In the genomic region with DNA sequence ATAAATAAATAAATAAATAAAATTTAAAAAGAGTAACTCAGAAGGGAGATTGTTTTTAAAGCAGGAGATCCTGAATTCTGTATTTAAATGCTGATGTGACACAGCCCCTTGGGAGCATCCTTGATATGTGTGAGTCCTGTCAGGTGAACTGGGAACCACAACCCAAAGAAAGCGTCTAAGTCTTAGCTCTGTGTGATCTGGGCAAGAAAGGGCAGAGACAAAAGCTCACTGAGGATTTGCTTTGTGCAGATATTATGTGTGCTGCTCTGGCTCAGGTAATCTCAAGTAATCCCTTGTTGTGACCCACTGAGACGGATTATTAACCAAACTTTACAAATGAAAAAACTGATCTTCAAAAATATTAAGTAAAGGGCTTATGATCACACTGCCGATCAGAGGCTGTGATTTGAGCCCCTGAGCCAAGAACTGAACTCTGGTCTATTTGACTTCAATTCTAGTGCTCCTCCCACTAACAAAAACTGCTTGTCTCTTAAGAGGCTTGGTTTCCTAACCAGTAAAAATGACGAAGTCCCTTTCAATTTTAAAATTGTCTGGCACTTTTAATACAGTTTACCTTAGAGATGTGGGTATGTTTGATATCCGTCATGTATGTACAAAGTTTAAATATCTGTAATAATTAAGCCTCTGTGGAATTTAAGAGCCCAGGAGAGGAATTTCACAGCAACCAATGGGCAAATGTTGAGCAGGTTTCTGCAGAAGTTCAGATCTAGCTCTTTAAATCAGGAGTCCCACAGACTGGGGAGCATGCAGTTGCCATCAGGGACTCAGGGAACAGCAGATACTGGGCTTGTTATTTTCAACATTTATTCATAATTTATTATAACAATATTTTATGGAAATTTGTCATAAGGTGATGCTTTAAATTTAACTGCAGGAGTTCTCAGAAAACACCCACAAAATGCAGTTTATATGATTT, we compare ENCODE assay signal across 21 cellular contexts.
"Had no signal": no experiment of that assay in that cellular context is flagged by ENCODE, and none has a peak within 500 bp of the region (broad histone marks: within the 10 kb centered on the region; RNA-seq: fewer than 3 reads in every experiment).

No MANE protein-coding gene starts in this region.

- H3K9me3 Mint-ChIP-seq: stimulated activated naive B cell treated with anti-CD40 and anti-IgM and Interleukin-4, amounts not matched to agents 10 μg/mL and 1 μg/mL and 100 μg/mL, for 72 hours had no signal

- H3K36me3 ChIP-seq: brain microvascular endothelial cell, prostate gland had no signal

- H3K27ac ChIP-seq: brain microvascular endothelial cell, esophagus muscularis mucosa, heart right ventricle, left ventricle myocardium inferior, pancreas, prostate gland, tibial nerve had no signal

- DNase-seq: activated CD4-positive, alpha-beta T cell treated with anti-CD3 and anti-CD28 coated beads for 4 hours; activated CD4-positive, alpha-beta T cell treated with anti-CD3 and anti-CD28 coated beads, Interleukin-2, amount 50 U/mL, for 4 hours; activated gamma-delta T cell; activated naive CD4-positive, alpha-beta T cell treated with anti-CD3 and anti-CD28 coated beads, Interleukin-2, amount 10 ng/mL, durations not matched to agents 7 days and 5 days; activated naive CD8-positive, alpha-beta T cell treated with anti-CD3 and anti-CD28 coated beads, Interleukin-2, amount 10 ng/mL, durations not matched to agents 7 days and 5 days; amniotic stem cell; brain microvascular endothelial cell; foreskin melanocyte; heart right ventricle; kidney glomerular epithelial cell; left ventricle myocardium inferior; mammary epithelial cell; pancreas; retina; stimulated activated CD4-positive, alpha-beta T cell treated with anti-CD3 and anti-CD28 coated beads, Interleukin-1b, Interleukin-23, amount 100 ng/mL, for 48 hours; stimulated activated naive B cell treated with anti-CD40 and anti-IgM and Interleukin-4, amounts not matched to agents 10 μg/mL and 1 μg/mL and 100 μg/mL, for 72 hours had no signal

- H3K36me3 Mint-ChIP-seq: activated naive CD4-positive, alpha-beta T cell treated with anti-CD3 and anti-CD28 coated beads, Interleukin-2, amount 10 ng/mL, durations not matched to agents 7 days and 5 days; activated naive CD8-positive, alpha-beta T cell treated with anti-CD3 and anti-CD28 coated beads, Interleukin-2, amount 10 ng/mL, durations not matched to agents 7 days and 5 days had no signal

- H3K4me3 ChIP-seq: esophagus muscularis mucosa, heart right ventricle, left ventricle myocardium inferior, pancreas, prostate gland, smooth muscle cell, tibial nerve had no signal

- H3K4me1 Mint-ChIP-seq: nephron had no signal

- H3K4me1 ChIP-seq: esophagus muscularis mucosa, left ventricle myocardium inferior, pancreas, prostate gland had no signal

- H3K27ac Mint-ChIP-seq: activated naive CD4-positive, alpha-beta T cell treated with anti-CD3 and anti-CD28 coated beads, Interleukin-2, amount 10 ng/mL, durations not matched to agents 7 days and 5 days; activated naive CD8-positive, alpha-beta T cell treated with anti-CD3 and anti-CD28 coated beads, Interleukin-2, amount 10 ng/mL, durations not matched to agents 7 days and 5 days; nephron; stimulated activated naive B cell treated with anti-CD40 and anti-IgM and Interleukin-4, amounts not matched to agents 10 μg/mL and 1 μg/mL and 100 μg/mL, for 72 hours had no signal

- ATAC-seq: heart right ventricle; pancreas; stimulated activated naive B cell treated with anti-CD40 and anti-IgM and Interleukin-4, amounts not matched to agents 10 μg/mL and 1 μg/mL and 100 μg/mL, for 72 hours had no signal

- H3K4me3 Mint-ChIP-seq: activated naive CD4-positive, alpha-beta T cell treated with anti-CD3 and anti-CD28 coated beads, Interleukin-2, amount 10 ng/mL, durations not matched to agents 7 days and 5 days; activated naive CD8-positive, alpha-beta T cell treated with anti-CD3 and anti-CD28 coated beads, Interleukin-2, amount 10 ng/mL, durations not matched to agents 7 days and 5 days; nephron; stimulated activated naive B cell treated with anti-CD40 and anti-IgM and Interleukin-4, amounts not matched to agents 10 μg/mL and 1 μg/mL and 100 μg/mL, for 72 hours had no signal

- H3K4me2 ChIP-seq: smooth muscle cell had no signal

- H3K27me3 Mint-ChIP-seq: activated naive CD4-positive, alpha-beta T cell treated with anti-CD3 and anti-CD28 coated beads, Interleukin-2, amount 10 ng/mL, durations not matched to agents 7 days and 5 days; stimulated activated naive B cell treated with anti-CD40 and anti-IgM and Interleukin-4, amounts not matched to agents 10 μg/mL and 1 μg/mL and 100 μg/mL, for 72 hours had no signal

- H3K27me3 ChIP-seq: brain microvascular endothelial cell, esophagus muscularis mucosa, heart right ventricle, pancreas, tibial nerve had no signal

- H3K9me3 ChIP-seq: esophagus muscularis mucosa, left ventricle myocardium inferior, pancreas, prostate gland, tibial nerve had no signal
